16 cellular contexts compared by ENCODE assay signal in the genomic region with DNA sequence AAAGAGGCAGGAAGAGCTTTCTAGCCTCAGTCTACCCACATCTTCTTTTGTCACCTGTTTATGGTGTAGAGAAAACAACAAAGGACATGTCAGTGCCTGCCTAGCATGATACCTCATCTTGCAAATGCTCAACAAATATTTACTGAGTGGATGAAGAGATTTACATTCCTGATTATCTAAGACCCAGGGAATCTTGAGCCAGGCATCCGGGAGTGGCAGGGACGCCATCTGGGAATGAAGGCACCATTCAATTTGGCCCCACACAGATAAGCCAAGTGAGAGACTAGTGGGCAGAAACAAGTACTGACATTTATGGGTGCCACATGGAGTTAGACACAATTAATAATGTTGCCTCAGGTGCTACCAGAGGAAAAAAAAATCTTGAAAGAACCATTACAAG. TPM values are rescaled to one million over a fixed set of nuclear protein-coding genes. Genes with fewer than 3 reads are reported as not detected.
DNase-seq lines count a peak whose midpoint lies in the region; ATAC-seq and TF ChIP-seq lines count a peak whose summit lies in the region.
"Had no signal": no experiment of that assay in that cellular context is flagged by ENCODE, and none has a peak within 500 bp of the region (broad histone marks: within the 10 kb centered on the region; RNA-seq: fewer than 3 reads in every experiment).

No MANE protein-coding gene starts in this region.

- no peak overlapping the region for H2BK5ac ChIP-seq in mesendoderm (ENCODE audit: low read length)

- no peak for TF ChIP-seq CTCF in LNCaP clone FGC (IDR thresholded peaks at IDR 0.05; ENCODE audit: control insufficient read depth, extremely low read depth, insufficient read depth)

- H3K36me3 ChIP-seq in SJCRH30 (no peaks in the 10 kb centered on the region), mesendoderm (ENCODE audit: control insufficient read depth, insufficient read depth, low read length) (no peaks in the 10 kb centered on the region)
- H3K36me3 ChIP-seq: HAP-1 had no signal

- H2BK15ac ChIP-seq in mesendoderm (replicated peaks; ENCODE audit: low read depth), result no peak overlapping the region

- H3K9ac ChIP-seq in mesendoderm (ENCODE audit: low read length), result no peak overlapping the region

- H3K4ac ChIP-seq in mesendoderm (ENCODE audit: low read depth, low read length), result no peak overlapping the region

- no peak for ATAC-seq in GM19351 (IDR thresholded peaks at IDR 0.05; ENCODE audit: unreplicated experiment)
- ATAC-seq: A549; CD8-positive, alpha-beta T cell; HepG2 had no signal

- H3K23ac ChIP-seq in mesendoderm (ENCODE audit: low read length), result no peak overlapping the region

- H3K4me3 ChIP-seq in LNCaP clone FGC (ENCODE audit: low read depth, low read length) (no peak overlapping the region), SJCRH30 (no peak overlapping the region), mesendoderm (ENCODE audit: low read length) (no peak overlapping the region)
- H3K4me3 ChIP-seq: A549, HAP-1 had no signal

- no CpG with 5 or more reads among the region's 2 CpGs for WGBS in mesendoderm (ENCODE audit: extremely low coverage, insufficient coverage, low lambda C conversion rate)

- H3K79me2 ChIP-seq in mesendoderm (ENCODE audit: control insufficient read depth, insufficient read depth, low read length), result no peaks in the 10 kb centered on the region

- H3K56ac ChIP-seq in mesendoderm (ENCODE audit: low read length), result no peak overlapping the region

- H3K27me3 ChIP-seq in SJCRH30 (no peaks in the 10 kb centered on the region), mesendoderm (ENCODE audit: insufficient read depth, low read length, poor library complexity) (no peaks in the 10 kb centered on the region)

- H2BK120ac ChIP-seq in mesendoderm (ENCODE audit: low read depth, low read length), result no peak overlapping the region

- H3K18ac ChIP-seq in mesendoderm (ENCODE audit: low read length), result no peak overlapping the region

- no peak overlapping the region for H2AK5ac ChIP-seq in mesendoderm (ENCODE audit: low read length)

- no peak overlapping the region for H4K8ac ChIP-seq in mesendoderm (ENCODE audit: low read depth, low read length)

- no peaks in the 10 kb centered on the region for H3K79me1 ChIP-seq in mesendoderm (ENCODE audit: low read length)

- peaks cover 3% of the 10 kb centered on the region; the same call in 1 of the 2 replicates for H3K4me1 ChIP-seq in SJCRH30
- no peaks in the 10 kb centered on the region for H3K4me1 ChIP-seq in mesendoderm (ENCODE audit: control insufficient read depth, low read depth, low read length)
- H3K4me1 ChIP-seq: A549, HAP-1 had no signal

- no peak overlapping the region for H3K4me2 ChIP-seq in mesendoderm (ENCODE audit: low read length)
- H3K4me2 ChIP-seq: A549 had no signal

- DNase-seq in D341Med (ENCODE audit: low spot score) (peak; percentile 22), LNCaP clone FGC (ENCODE audit: low read depth) (peak; percentile 56), SJCRH30 (peak; percentile 2 to 5), mesendoderm (peak; percentile 65), iPS-NIHi7 (ENCODE audit: extremely low spot score) (no peak)
- no peak for DNase-seq in stimulated activated CD4-positive, alpha-beta T cell treated with anti-CD3 and anti-CD28 coated beads, Interleukin-2, amount 100 ng/mL, for 24 hours
- DNase-seq: CD8-positive, alpha-beta T cell; COR-L47; DMS 273 treated with DMSO at 0.1 percent for 48 hours; DND-41; GDM1; HFFc6 had no signal

- H3K27ac ChIP-seq in SJCRH30 (no peak overlapping the region), mesendoderm (ENCODE audit: low read depth, low read length) (no peak overlapping the region)
- H3K27ac ChIP-seq: A549 had no signal

- H4K5ac ChIP-seq in mesendoderm (ENCODE audit: low read length), result no peak overlapping the region

- H3K9me3 ChIP-seq in SJCRH30 (replicated peaks), result no peaks in the 10 kb centered on the region
- H3K9me3 ChIP-seq: A549, HAP-1 had no signal

RNA-seq across cellular contexts. Expression of a gene that starts 36.8 kb away (rescaled TPM):
- 37.8 and 43.0 TPM in 2 replicates for total RNA-seq in SJCRH30 (2014; rRNA removed; shearing (Covaris generic))
- polyA plus RNA-seq in mesendoderm (2013, experiment 1 of 2), result 21.9 TPM
- 21.8 TPM for polyA plus RNA-seq in mesendoderm (2013, experiment 2 of 2)

Comparison
In these comparisons a context has a peak if more than half of its experiments do, and no peak if none do; other contexts are left out.
1. DNase-seq: peak in D341Med (single experiment), LNCaP clone FGC (single experiment), SJCRH30 (2 of 2) and mesendoderm (single experiment); none in iPS-NIHi7 (single experiment) and stimulated activated CD4-positive, alpha-beta T cell treated with anti-CD3 and anti-CD28 coated beads, Interleukin-2, amount 100 ng/mL, for 24 hours (0 of 2).